8 cellular contexts compared by ENCODE assay signal in the genomic region with DNA sequence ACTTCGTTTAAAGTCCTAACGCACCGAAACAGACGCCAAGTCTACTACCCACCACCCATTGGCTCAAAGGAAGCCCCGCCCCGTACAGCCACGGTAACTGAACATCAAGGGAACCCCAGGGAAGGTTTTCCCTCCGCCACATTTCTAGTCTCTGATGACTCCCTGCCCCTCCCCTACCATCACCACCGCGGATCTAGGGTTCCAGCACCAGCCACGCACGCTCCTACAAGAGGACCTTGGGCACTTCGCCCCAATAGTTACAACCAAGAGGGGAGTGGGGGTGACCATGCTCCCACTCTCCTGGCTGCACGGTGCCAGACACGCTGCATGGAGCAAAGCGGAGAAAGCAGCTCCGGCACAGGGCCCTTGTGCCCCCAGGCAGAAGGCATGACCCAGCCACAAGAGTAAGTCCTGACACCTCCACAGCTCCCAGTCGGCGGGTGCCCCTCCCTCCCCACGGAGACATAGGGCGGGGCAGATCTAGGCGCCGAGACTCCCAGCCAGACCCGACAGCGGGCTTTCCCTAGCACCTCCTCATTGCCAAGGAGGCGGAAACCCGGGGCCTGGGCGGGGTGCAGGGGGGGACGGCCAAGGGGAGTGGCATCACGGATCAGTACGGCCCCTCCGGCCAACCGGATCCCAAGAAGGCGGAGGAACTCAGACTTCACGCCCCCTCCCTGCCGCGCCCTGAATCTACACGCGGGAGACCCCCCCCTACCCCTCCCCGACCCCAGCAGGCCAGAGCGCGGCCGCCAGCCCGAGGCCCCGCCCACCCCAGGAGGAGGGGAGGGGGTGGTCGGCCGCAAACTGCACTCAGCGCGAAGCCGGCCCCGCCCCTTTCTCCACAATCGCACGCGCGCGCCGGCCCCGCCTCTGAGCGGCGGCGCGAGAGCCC. TPM values are rescaled to one million over a fixed set of nuclear protein-coding genes. Genes with fewer than 3 reads are reported as not detected.
DNase-seq lines count a peak whose midpoint lies in the region; ATAC-seq and TF ChIP-seq lines count a peak whose summit lies in the region.

No MANE protein-coding gene starts in this region.

- H3K4me2 ChIP-seq in DND-41 (ENCODE audit: insufficient read depth, low read length) = peak overlapping the region; percentile 99

- H3K36me3 Mint-ChIP-seq in activated naive CD4-positive, alpha-beta T cell treated with anti-CD3 and anti-CD28 coated beads, Interleukin-2, amount 50 U/mL, for 24 hours = no peaks in the 10 kb centered on the region

- no peak for TF ChIP-seq POLR2A in suprapubic skin (IDR thresholded peaks at IDR 0.05)

- H3K9ac ChIP-seq in DND-41 (ENCODE audit: low read depth, low read length) = peak overlapping the region; percentile 60

- H3K27ac ChIP-seq in DND-41 (ENCODE audit: low read length) = peak overlapping the region; percentile 79
- peak overlapping the region; percentile 97 for H3K27ac ChIP-seq in suprapubic skin

- H3K27ac Mint-ChIP-seq in activated naive CD4-positive, alpha-beta T cell treated with anti-CD3 and anti-CD28 coated beads, Interleukin-2, amount 50 U/mL, for 24 hours = peak overlapping the region; percentile 71

- H3K4me1 ChIP-seq in DND-41 (ENCODE audit: insufficient read depth, low read length) = peaks cover 28% of the 10 kb centered on the region
- H3K4me1 ChIP-seq in suprapubic skin = peaks cover 32% of the 10 kb centered on the region

- H3K4me3 ChIP-seq in DND-41 (ENCODE audit: low read depth in 1 of 2, low read length in 2 of 2) (peak overlapping the region; percentile 73 to 88), HFF-Myc (replicated peaks; ENCODE audit: low read depth, low read length) (peak overlapping the region; percentile 81), suprapubic skin (peak overlapping the region; percentile 89)

- H3K27me3 Mint-ChIP-seq in activated naive CD4-positive, alpha-beta T cell treated with anti-CD3 and anti-CD28 coated beads, Interleukin-2, amount 50 U/mL, for 24 hours = no peaks in the 10 kb centered on the region

- TF ChIP-seq CTCF in DND-41 (IDR thresholded peaks at IDR 0.05; ENCODE audit: borderline replicate concordance, extremely low read depth, low read length, poor library complexity, severe bottlenecking) = no peak
- TF ChIP-seq CTCF in HFF-Myc (IDR thresholded peaks at IDR 0.05; ENCODE audit: low read depth, low read length, missing control alignments) = no peak
- no peak for TF ChIP-seq CTCF in omental fat pad (IDR thresholded peaks at IDR 0.05)
- TF ChIP-seq CTCF in suprapubic skin (IDR thresholded peaks at IDR 0.05) = peak in 1 of 2 donors; percentile 9

- H3K4me3 Mint-ChIP-seq in activated naive CD4-positive, alpha-beta T cell treated with anti-CD3 and anti-CD28 coated beads, Interleukin-2, amount 50 U/mL, for 24 hours = peak overlapping the region; percentile 98

- H3K27me3 ChIP-seq in DND-41 (ENCODE audit: insufficient read depth, low read length, poor library complexity) = no peaks in the 10 kb centered on the region
- no peaks in the 10 kb centered on the region for H3K27me3 ChIP-seq in suprapubic skin

- DNase-seq in DND-41 (peak; percentile 98), HFF-Myc (ENCODE audit: extremely low read depth, low read depth) (peak; percentile 87), NCI-H1105 (lab: John Stamatoyannopoulos, UW) (peak; percentile 85), glomerular visceral epithelial cell (ENCODE audit: extremely low spot score) (peak; percentile 99), omental fat pad (ENCODE audit: low spot score) (peak; percentile 86), suprapubic skin (ENCODE audit: low spot score in 2 of 2) (peak; percentile 99 to 100)

- no peaks in the 10 kb centered on the region for H3K9me3 Mint-ChIP-seq in activated naive CD4-positive, alpha-beta T cell treated with anti-CD3 and anti-CD28 coated beads, Interleukin-2, amount 50 U/mL, for 24 hours

- peaks cover 22% of the 10 kb centered on the region for H3K36me3 ChIP-seq in DND-41 (ENCODE audit: insufficient read depth, low read length)
- peaks cover 9% of the 10 kb centered on the region for H3K36me3 ChIP-seq in suprapubic skin

- peaks cover 53% of the 10 kb centered on the region for H3K4me1 Mint-ChIP-seq in activated naive CD4-positive, alpha-beta T cell treated with anti-CD3 and anti-CD28 coated beads, Interleukin-2, amount 50 U/mL, for 24 hours

- ATAC-seq in DND-41 (ENCODE audit: insufficient read depth, low read depth) (peak; percentile 46), SK-N-SH treated with all-trans-retinoic acid at 6 μM for 48 hours (peak; percentile 51), omental fat pad (ENCODE audit: low FRiP score) (peak; percentile 55)

- no peaks in the 10 kb centered on the region for H3K9me3 ChIP-seq in DND-41 (ENCODE audit: insufficient read depth, low read length, severe bottlenecking)
- H3K9me3 ChIP-seq in suprapubic skin = no peaks in the 10 kb centered on the region

- no peak for TF ChIP-seq EP300 in suprapubic skin (IDR thresholded peaks at IDR 0.05)

- under 1% methylated on average over 33 of the region's 62 CpGs for WGBS in suprapubic skin

- H2AFZ ChIP-seq in DND-41 (ENCODE audit: low read depth, low read length) = peak overlapping the region; percentile 24; the same call in 1 of the 2 replicates

- H4K20me1 ChIP-seq in DND-41 (ENCODE audit: insufficient read depth, low read length) = peaks cover 50% of the 10 kb centered on the region

- H3K79me2 ChIP-seq in DND-41 (ENCODE audit: insufficient read depth, low read length) = peaks cover 69% of the 10 kb centered on the region

TF ChIP-seq in SK-N-SH treated with all-trans-retinoic acid at 6 μM for 48 hours, 23 proteins besides CTCF, POLR2A, EP300 and RAD21 (continues in another document):
- TF ChIP-seq BACH2 (CRISPR knock-in tag; IDR thresholded peaks at IDR 0.05; ENCODE audit: borderline replicate concordance) = no peak
- TF ChIP-seq, protein P1, sequence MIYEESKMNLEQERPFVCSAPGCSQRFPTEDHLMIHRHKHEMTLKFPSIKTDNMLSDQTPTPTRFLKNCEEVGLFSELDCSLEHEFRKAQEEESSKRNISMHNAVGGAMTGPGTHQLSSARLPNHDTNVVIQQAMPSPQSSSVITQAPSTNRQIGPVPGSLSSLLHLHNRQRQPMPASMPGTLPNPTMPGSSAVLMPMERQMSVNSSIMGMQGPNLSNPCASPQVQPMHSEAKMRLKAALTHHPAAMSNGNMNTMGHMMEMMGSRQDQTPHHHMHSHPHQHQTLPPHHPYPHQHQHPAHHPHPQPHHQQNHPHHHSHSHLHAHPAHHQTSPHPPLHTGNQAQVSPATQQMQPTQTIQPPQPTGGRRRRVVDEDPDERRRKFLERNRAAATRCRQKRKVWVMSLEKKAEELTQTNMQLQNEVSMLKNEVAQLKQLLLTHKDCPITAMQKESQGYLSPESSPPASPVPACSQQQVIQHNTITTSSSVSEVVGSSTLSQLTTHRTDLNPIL (CRISPR knock-in tag; IDR thresholded peaks at IDR 0.05; ENCODE audit: low read depth) = no peak
- no peak for TF ChIP-seq GLIS3 (CRISPR knock-in tag; IDR thresholded peaks at IDR 0.05)
- no peak for TF ChIP-seq POU6F1 (CRISPR knock-in tag; IDR thresholded peaks at IDR 0.05; ENCODE audit: borderline replicate concordance, low read depth)
- TF ChIP-seq TCF4 (CRISPR knock-in tag; IDR thresholded peaks at IDR 0.05; ENCODE audit: borderline replicate concordance) = no peak
- no peak for TF ChIP-seq ZFP30 (CRISPR knock-in tag; IDR thresholded peaks at IDR 0.05)
- no peak for TF ChIP-seq ZNF70 (CRISPR knock-in tag; IDR thresholded peaks at IDR 0.05)
- no peak for TF ChIP-seq RARB (CRISPR knock-in tag; IDR thresholded peaks at IDR 0.05)
- no peak for TF ChIP-seq ISL1 (CRISPR knock-in tag; IDR thresholded peaks at IDR 0.05)
- TF ChIP-seq ZC3H10 (CRISPR knock-in tag; IDR thresholded peaks at IDR 0.05) = no peak
- TF ChIP-seq PPARA (CRISPR knock-in tag; IDR thresholded peaks at IDR 0.05; ENCODE audit: borderline replicate concordance) = no peak
- TF ChIP-seq ARNTL (CRISPR knock-in tag; IDR thresholded peaks at IDR 0.05; ENCODE audit: borderline replicate concordance, low read depth) = no peak
- no peak for TF ChIP-seq ZNF8 (CRISPR knock-in tag; IDR thresholded peaks at IDR 0.05)
- no peak for TF ChIP-seq ESRRG (CRISPR knock-in tag; IDR thresholded peaks at IDR 0.05)
- TF ChIP-seq CSDC2 (CRISPR knock-in tag; IDR thresholded peaks at IDR 0.05) = no peak
- no peak for TF ChIP-seq CSRNP3 (CRISPR knock-in tag; IDR thresholded peaks at IDR 0.05)

RNA-seq across cellular contexts. Expression of gene SIN3A, which starts 0.9 kb away (rescaled TPM):
- total RNA-seq in omental fat pad = 10 to 100 TPM; 26.6 to 46.4 (median 35.3) TPM
- total RNA-seq in suprapubic skin = 10 to 100 TPM; 55.2 to 94.8 (median 66.0) TPM

Comparison
In these comparisons a context has a peak if more than half of its experiments do, and no peak if none do; other contexts are left out.
1. Peak in every context shown above with its lines: DNase-seq, ATAC-seq, H3K4me3 ChIP-seq and H3K27ac ChIP-seq.